ENCODE assay signal across 38 cellular contexts in the genomic region with DNA sequence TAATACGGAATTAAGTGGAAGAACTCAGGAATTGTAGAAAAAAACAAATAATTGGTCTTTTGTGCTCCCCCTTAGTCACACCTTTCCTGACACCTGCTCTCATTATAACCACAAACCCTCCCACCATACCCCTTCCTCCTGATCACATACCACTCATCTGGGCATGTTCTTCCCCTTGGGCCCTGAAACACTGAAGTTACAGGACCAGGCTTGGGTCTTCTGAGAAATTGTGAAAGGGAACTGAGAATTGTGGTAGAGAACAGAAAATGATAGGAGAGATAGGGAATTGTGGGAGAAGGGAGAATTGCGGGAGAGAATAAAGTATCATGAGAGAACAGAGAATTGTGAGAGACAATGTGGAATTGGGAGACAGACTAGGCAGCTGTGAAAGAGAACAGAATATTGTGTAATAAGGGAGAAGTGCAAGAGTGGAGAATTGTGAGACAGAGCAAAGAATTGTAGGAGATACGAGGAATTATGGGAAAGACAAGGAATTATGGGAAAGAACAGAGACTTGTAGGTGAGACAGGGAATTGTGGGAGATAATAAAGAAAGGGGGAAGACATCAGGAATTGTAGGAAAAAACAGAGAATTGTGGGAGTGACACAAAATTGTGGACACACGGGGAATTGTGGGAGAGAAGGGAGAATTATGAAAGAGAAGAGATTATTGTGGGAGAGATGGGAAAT.
"Had no signal": no experiment of that assay in that cellular context is flagged by ENCODE, and none has a peak within 500 bp of the region (broad histone marks: within the 10 kb centered on the region; RNA-seq: fewer than 3 reads in every experiment).

No MANE protein-coding gene starts in this region.

- H2AFZ ChIP-seq: PC-9 had no signal

- DNase-seq: activated B cell treated with CpG ODN at 0.5 μM for 24 hours; activated CD4-positive, alpha-beta memory T cell treated with anti-CD3 and anti-CD28 coated beads for 36 hours; activated CD4-positive, alpha-beta T cell treated with anti-CD3 and anti-CD28 coated beads for 4 hours; activated CD4-positive, alpha-beta T cell treated with anti-CD3 and anti-CD28 coated beads, Interleukin-2, amount 50 U/mL, for 1 hour; activated CD4-positive, CD25-positive, alpha-beta regulatory T cell treated with anti-CD3 and anti-CD28 coated beads, Interleukin-2, amount 50 U/mL, for 72 hours; activated CD8-positive, alpha-beta memory T cell treated with anti-CD3 and anti-CD28 coated beads, Interleukin-2, amount 50 U/mL, for 4 hours; activated effector memory CD4-positive, alpha-beta T cell treated with anti-CD3 and anti-CD28 coated beads, Interleukin-2, amount 50 U/mL, for 16 hours; activated naive CD4-positive, alpha-beta T cell; activated naive CD4-positive, alpha-beta T cell treated with anti-CD3 and anti-CD28 coated beads, Interleukin-2, amount 50 U/mL, for 16 hours; activated naive CD8-positive, alpha-beta T cell treated with anti-CD3 and anti-CD28 coated beads for 36 hours; activated T-cell treated with anti-CD3 and anti-CD28 coated beads for 4 hours; activated T-cell treated with anti-CD3 and anti-CD28 coated beads, Interleukin-2, amount 50 U/mL, for 48 hours; amniotic stem cell; aorta; brain microvascular endothelial cell; central memory CD4-positive, alpha-beta T cell; colonic mucosa; Karpas-422; MG63; NCI-H1105; NCI-H1436; NCI-H1694 treated with DMSO at 0.1 percent for 48 hours; NCI-H2029; NCI-H2171; NCI-H510A; NCI-H526; NCI-H748 treated with DMSO at 0.1 percent for 48 hours; NK-92 treated with Interleukin-12 subunit alpha and Interleukin-12 subunit beta, amount 100 ng/mL, for 24 hours; PC-9; SIG-M5; T-cell; T-helper 17 cell; T-helper 9 cell had no signal

- H3K27ac Mint-ChIP-seq: activated B cell treated with CpG ODN at 0.5 μM for 24 hours; activated CD4-positive, alpha-beta memory T cell treated with anti-CD3 and anti-CD28 coated beads for 36 hours; activated naive CD8-positive, alpha-beta T cell treated with anti-CD3 and anti-CD28 coated beads for 36 hours; activated T-helper 17 cell treated with anti-CD3 and anti-CD28 coated beads, Interleukin-2, amount 50 U/mL, for 72 hours; T-cell; T-helper 17 cell had no signal

- H3K36me3 Mint-ChIP-seq: activated CD4-positive, alpha-beta memory T cell treated with anti-CD3 and anti-CD28 coated beads for 36 hours had no signal

- H3K9me3 Mint-ChIP-seq: activated B cell treated with CpG ODN at 0.5 μM for 24 hours; activated CD4-positive, alpha-beta memory T cell treated with anti-CD3 and anti-CD28 coated beads for 36 hours; activated naive CD8-positive, alpha-beta T cell treated with anti-CD3 and anti-CD28 coated beads for 36 hours; activated T-helper 17 cell treated with anti-CD3 and anti-CD28 coated beads, Interleukin-2, amount 50 U/mL, for 72 hours; T-cell had no signal

- H3K36me3 ChIP-seq: brain microvascular endothelial cell, colonic mucosa had no signal

- H3K27me3 ChIP-seq: brain microvascular endothelial cell, colonic mucosa, MG63 had no signal

- H3K27ac ChIP-seq: brain microvascular endothelial cell, colonic mucosa, PC-9, RWPE1, VCaP had no signal

- ATAC-seq: activated T-helper 17 cell treated with anti-CD3 and anti-CD28 coated beads, Interleukin-2, amount 50 U/mL, for 72 hours; Right ventricle myocardium inferior; SK-N-SH treated with all-trans-retinoic acid at 6 μM for 48 hours; T-cell; T-helper 17 cell had no signal

- H3K4me3 ChIP-seq: colonic mucosa, MG63, PC-9 had no signal

- H3K9me3 ChIP-seq: colonic mucosa had no signal

- H3K4me3 Mint-ChIP-seq: activated B cell treated with CpG ODN at 0.5 μM for 24 hours; activated CD4-positive, alpha-beta memory T cell treated with anti-CD3 and anti-CD28 coated beads for 36 hours; activated naive CD8-positive, alpha-beta T cell treated with anti-CD3 and anti-CD28 coated beads for 36 hours; activated T-helper 17 cell treated with anti-CD3 and anti-CD28 coated beads, Interleukin-2, amount 50 U/mL, for 72 hours; T-cell; T-helper 17 cell had no signal

- H3K4me1 ChIP-seq: colonic mucosa had no signal

- H3K27me3 Mint-ChIP-seq: activated B cell treated with CpG ODN at 0.5 μM for 24 hours; activated CD4-positive, alpha-beta memory T cell treated with anti-CD3 and anti-CD28 coated beads for 36 hours; activated naive CD8-positive, alpha-beta T cell treated with anti-CD3 and anti-CD28 coated beads for 36 hours; activated T-helper 17 cell treated with anti-CD3 and anti-CD28 coated beads, Interleukin-2, amount 50 U/mL, for 72 hours; T-helper 17 cell had no signal
